ENCODE assay signal across 1 cellular context in genomic region chr1:156727914-156728598, GRCh38.
A peak's percentile ranks its signal among the peaks of the same experiment; 100 is the strongest.
TF ChIP-seq lines count a peak whose summit lies in the region.

TSS of gene METTL25B (plus strand) at chr1:156728469. CDS start at chr1:156729105, 636 bp downstream.

TF ChIP-seq in WTC11, 78 proteins besides CTCF, POLR2A, EP300 and RAD21 (continued from another document):
- TF ChIP-seq ATF3 (CRISPR knock-in tag; conservative IDR thresholded peaks at IDR 0.05) (no peak), ZNF263 (CRISPR knock-in tag; IDR thresholded peaks at IDR 0.05; ENCODE audit: low read depth) (no peak), TP53 (CRISPR knock-in tag; IDR thresholded peaks at IDR 0.05) (no peak), HMGA2 (CRISPR knock-in tag; IDR thresholded peaks at IDR 0.05) (no peak), ZNF232 (CRISPR knock-in tag; IDR thresholded peaks at IDR 0.05) (no peak), ZNF512 (CRISPR knock-in tag; IDR thresholded peaks at IDR 0.05; ENCODE audit: borderline replicate concordance) (no peak), SMAD4 (CRISPR knock-in tag; IDR thresholded peaks at IDR 0.05) (no peak), HMGXB4 (CRISPR knock-in tag; IDR thresholded peaks at IDR 0.05) (no peak), ESRRA (CRISPR knock-in tag; IDR thresholded peaks at IDR 0.05; ENCODE audit: borderline replicate concordance) (no peak), ZNF317 (CRISPR knock-in tag; IDR thresholded peaks at IDR 0.05; ENCODE audit: borderline replicate concordance, low read depth) (no peak), JAZF1 (CRISPR knock-in tag; IDR thresholded peaks at IDR 0.05) (no peak), USF1 (CRISPR knock-in tag; IDR thresholded peaks at IDR 0.05) (peak; percentile 31; the same call in 1 of the 2 replicates), PRDM15 (CRISPR knock-in tag; IDR thresholded peaks at IDR 0.05) (no peak), IRF2 (CRISPR knock-in tag; IDR thresholded peaks at IDR 0.05; ENCODE audit: borderline replicate concordance, low read depth) (no peak), PRRX2 (CRISPR knock-in tag; IDR thresholded peaks at IDR 0.05) (no peak), ZNF425 (CRISPR knock-in tag; conservative IDR thresholded peaks at IDR 0.05) (no peak), AR (CRISPR knock-in tag; IDR thresholded peaks at IDR 0.05) (no peak), E2F5 (CRISPR knock-in tag; IDR thresholded peaks at IDR 0.05) (peak; percentile 88; the same call in 1 of the 2 replicates), FOXJ3 (CRISPR knock-in tag; IDR thresholded peaks at IDR 0.05; ENCODE audit: borderline replicate concordance) (no peak)
TF ChIP-seq in WTC11: peak in this region for 5.
